16 cellular contexts compared by ENCODE assay signal in genomic region chr6:166325383-166326042, GRCh38. TPM values are rescaled to one million over a fixed set of nuclear protein-coding genes. Genes with fewer than 3 reads are reported as not detected.
DNase-seq lines count a peak whose midpoint lies in the region; ATAC-seq and TF ChIP-seq lines count a peak whose summit lies in the region.
"Had no signal": no experiment of that assay in that cellular context is flagged by ENCODE, and none has a peak within 500 bp of the region (broad histone marks: within the 10 kb centered on the region; RNA-seq: fewer than 3 reads in every experiment).

No MANE protein-coding gene starts in this region.

- peaks cover 0 to 2% of the 10 kb centered on the region in 2 donors for H3K4me1 ChIP-seq in left lung

- no peaks in the 10 kb centered on the region for H3K27me3 Mint-ChIP-seq in activated T-helper 2 cell treated with anti-CD3 and anti-CD28 coated beads, Interferon-gamma antibody, Interleukin-2, Interleukin-4, amounts not matched to agents 10 μg/mL and 5 μg/mL and 100 μg/mL, durations not matched to agents 14 hours and 24 hours and 36 hours (ENCODE audit: low read depth)
- H3K27me3 Mint-ChIP-seq: activated naive CD8-positive, alpha-beta T cell treated with anti-CD3 and anti-CD28 coated beads, Interleukin-2, amount 10 ng/mL, durations not matched to agents 7 days and 5 days had no signal

- peaks cover 45% of the 10 kb centered on the region for H3K36me3 Mint-ChIP-seq in activated T-helper 2 cell treated with anti-CD3 and anti-CD28 coated beads, Interferon-gamma antibody, Interleukin-2, Interleukin-4, amounts not matched to agents 10 μg/mL and 5 μg/mL and 100 μg/mL, durations not matched to agents 14 hours and 24 hours and 36 hours (ENCODE audit: low read depth)

- H3K4me3 ChIP-seq in left lung = no peak overlapping the region
- H3K4me3 ChIP-seq: stomach had no signal

- intact Hi-C loops in posterior cingulate gyrus (cut with DNase I) (no loop called here), left lung (cut with DNase I) (no loop called here)
- intact Hi-C loops in activated T-helper 2 cell treated with anti-CD3 and anti-CD28 coated beads, Interferon-gamma antibody, Interleukin-2, Interleukin-4, amounts not matched to agents 10 μg/mL and 5 μg/mL and 100 μg/mL, durations not matched to agents 14 hours and 24 hours and 36 hours (cut with micrococcal nuclease) = no loop called here

- no peak for TF ChIP-seq CTCF in GM10248 (IDR thresholded peaks at IDR 0.05; ENCODE audit: control extremely low read depth, extremely low read depth, low read depth, missing control alignments)
- TF ChIP-seq CTCF in left lung (IDR thresholded peaks at IDR 0.05) = no peak

- ATAC-seq in GM19372 (IDR thresholded peaks at IDR 0.05; ENCODE audit: low read depth, unreplicated experiment) (peak; percentile 84), HG02678 (IDR thresholded peaks at IDR 0.05; ENCODE audit: unreplicated experiment) (peak; percentile 89), HG03520 (IDR thresholded peaks at IDR 0.05; ENCODE audit: unreplicated experiment) (peak; percentile 46), left lung (no peak)

- peaks cover 3% of the 10 kb centered on the region for H3K4me1 Mint-ChIP-seq in activated T-helper 2 cell treated with anti-CD3 and anti-CD28 coated beads, Interferon-gamma antibody, Interleukin-2, Interleukin-4, amounts not matched to agents 10 μg/mL and 5 μg/mL and 100 μg/mL, durations not matched to agents 14 hours and 24 hours and 36 hours (ENCODE audit: low read depth)

- H3K9me3 ChIP-seq in left lung = no peaks in the 10 kb centered on the region
- H3K9me3 ChIP-seq: stomach had no signal

- H3K27me3 ChIP-seq in left lung = no peaks in the 10 kb centered on the region
- H3K27me3 ChIP-seq: stomach had no signal

- POLR2A ChIA-PET in GM10248 (lab: Yijun Ruan, JAX) = interaction anchor here (1.0 kb wide), 1 partner anchor 17 kb away, joined by 3 read pairs; the partner anchor contains the start of gene PRR18

- CTCF ChIA-PET in GM10248 (lab: Yijun Ruan, JAX) = interaction anchor here (0.7 to 3.2 kb wide), 9 partner anchors 11 to 76 kb away, joined by 3 to 41 read pairs (median 5); partner anchors contain the start of gene PRR18

- no peak overlapping the region for H3K4me3 Mint-ChIP-seq in activated T-helper 2 cell treated with anti-CD3 and anti-CD28 coated beads, Interferon-gamma antibody, Interleukin-2, Interleukin-4, amounts not matched to agents 10 μg/mL and 5 μg/mL and 100 μg/mL, durations not matched to agents 14 hours and 24 hours and 36 hours (ENCODE audit: low read depth)
- H3K4me3 Mint-ChIP-seq: activated naive CD8-positive, alpha-beta T cell treated with anti-CD3 and anti-CD28 coated beads, Interleukin-2, amount 10 ng/mL, durations not matched to agents 7 days and 5 days had no signal

- no peaks in the 10 kb centered on the region for H3K9me3 Mint-ChIP-seq in activated T-helper 2 cell treated with anti-CD3 and anti-CD28 coated beads, Interferon-gamma antibody, Interleukin-2, Interleukin-4, amounts not matched to agents 10 μg/mL and 5 μg/mL and 100 μg/mL, durations not matched to agents 14 hours and 24 hours and 36 hours
- H3K9me3 Mint-ChIP-seq: activated naive CD8-positive, alpha-beta T cell treated with anti-CD3 and anti-CD28 coated beads, Interleukin-2, amount 10 ng/mL, durations not matched to agents 7 days and 5 days had no signal

- no peak overlapping the region for H3K27ac ChIP-seq in left lung
- H3K27ac ChIP-seq: stomach had no signal

- DNase-seq in GM10248 (ENCODE audit: extremely low spot score) = peak; percentile 52
- DNase-seq in posterior cingulate gyrus = no peak
- no peak for DNase-seq in NCI-H2171 treated with DMSO at 0.1 percent for 48 hours (lab: John Stamatoyannopoulos, UW)
- no peak for DNase-seq in left lung
- DNase-seq in activated T-helper 2 cell treated with anti-CD3 and anti-CD28 coated beads, Interferon-gamma antibody, Interleukin-2, Interleukin-4, amounts not matched to agents 10 μg/mL and 5 μg/mL and 100 μg/mL, durations not matched to agents 14 hours and 24 hours and 36 hours (ENCODE audit: low spot score) = no peak
- DNase-seq: ACHN; activated naive CD8-positive, alpha-beta T cell treated with anti-CD3 and anti-CD28 coated beads, Interleukin-2, amount 10 ng/mL, durations not matched to agents 7 days and 5 days; DND-41; NCI-H1417; NK-92 treated with Interleukin-12 subunit alpha and Interleukin-12 subunit beta, amount 100 ng/mL, for 24 hours; stomach had no signal

- H3K36me3 ChIP-seq in left lung = peaks cover 0 to 85% of the 10 kb centered on the region in 2 donors

- no peak overlapping the region for H3K27ac Mint-ChIP-seq in activated T-helper 2 cell treated with anti-CD3 and anti-CD28 coated beads, Interferon-gamma antibody, Interleukin-2, Interleukin-4, amounts not matched to agents 10 μg/mL and 5 μg/mL and 100 μg/mL, durations not matched to agents 14 hours and 24 hours and 36 hours

RNA-seq across cellular contexts. Expression of gene SFT2D1, which starts 16.8 kb away (rescaled TPM):
- total RNA-seq in left lung = 10 to 100 TPM; 51.0 to 63.8 TPM
- 54.5 and 59.5 TPM in 2 replicates for total RNA-seq in activated T-helper 2 cell treated with anti-CD3 and anti-CD28 coated beads, Interferon-gamma antibody, Interleukin-2, Interleukin-4, amounts not matched to agents 10 μg/mL and 5 μg/mL and 100 μg/mL, durations not matched to agents 14 hours and 24 hours and 36 hours

RNA-seq across cellular contexts. Expression of gene PRR18, which starts 17.3 kb away (rescaled TPM):
- total RNA-seq in left lung = under 1 TPM; 0.09 to 0.94 TPM
- total RNA-seq in activated T-helper 2 cell treated with anti-CD3 and anti-CD28 coated beads, Interferon-gamma antibody, Interleukin-2, Interleukin-4, amounts not matched to agents 10 μg/mL and 5 μg/mL and 100 μg/mL, durations not matched to agents 14 hours and 24 hours and 36 hours = 0.14 and 0.25 TPM in 2 replicates
- total RNA-seq: activated naive CD8-positive, alpha-beta T cell treated with anti-CD3 and anti-CD28 coated beads, Interleukin-2, amount 10 ng/mL, durations not matched to agents 7 days and 5 days; lower leg skin; T-helper 1 cell treated with Interleukin-12 subunit alpha and Interleukin-12 subunit beta and Interleukin-4 antibody, amounts not matched to agents 30 ng/mL and 1 ng/mL, for 36 hours had no signal

RNA-seq across cellular contexts. Expression of gene MPC1, which starts 57.2 kb away (rescaled TPM):
- total RNA-seq in left lung = 10 to 100 TPM; 51.4 to 56.7 TPM
- total RNA-seq in activated T-helper 2 cell treated with anti-CD3 and anti-CD28 coated beads, Interferon-gamma antibody, Interleukin-2, Interleukin-4, amounts not matched to agents 10 μg/mL and 5 μg/mL and 100 μg/mL, durations not matched to agents 14 hours and 24 hours and 36 hours = 20.3 and 21.1 TPM in 2 replicates
